ENCODE assay signal across 20 cellular contexts in the genomic region with DNA sequence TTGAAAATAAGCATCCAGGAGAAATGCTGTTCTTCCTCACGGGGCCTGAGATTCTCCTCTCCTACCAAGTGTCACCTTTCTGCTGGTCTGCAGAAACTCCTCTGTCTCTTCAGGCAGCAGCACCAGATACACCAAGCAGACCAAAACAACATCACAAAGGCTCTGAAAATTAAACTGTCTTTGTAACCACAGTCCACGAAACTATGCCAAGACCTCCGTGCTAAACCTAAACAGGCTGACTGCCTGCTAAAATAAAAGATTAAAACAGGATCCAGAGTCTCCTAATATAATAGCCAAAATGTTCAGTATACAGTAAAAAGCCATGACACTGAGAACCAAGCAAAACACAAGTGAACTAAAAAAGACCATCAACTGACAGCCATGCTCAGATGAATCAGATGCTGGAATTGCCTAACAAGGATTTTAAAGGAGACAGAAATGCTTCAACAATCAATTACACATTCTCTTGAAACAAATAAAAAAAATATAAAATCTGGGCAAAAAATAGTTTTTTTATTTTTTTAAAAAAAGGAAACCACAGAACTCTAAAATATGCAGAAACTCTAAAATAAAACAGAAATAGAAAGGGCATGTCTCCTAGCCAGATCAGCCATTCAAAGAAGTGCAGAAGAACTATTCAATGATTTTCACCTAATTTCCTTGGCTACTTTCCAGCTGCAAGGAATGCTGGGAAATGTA. TPM values are rescaled to one million over a fixed set of nuclear protein-coding genes. Genes with fewer than 3 reads are reported as not detected.
"Had no signal": no experiment of that assay in that cellular context is flagged by ENCODE, and none has a peak within 500 bp of the region (broad histone marks: within the 10 kb centered on the region; RNA-seq: fewer than 3 reads in every experiment).

No MANE protein-coding gene starts in this region.

- H3K27me3 ChIP-seq: ovary, tibial artery, uterus had no signal

- ATAC-seq: activated CD4-positive, CD25-positive, alpha-beta regulatory T cell treated with anti-CD3 and anti-CD28 coated beads, Interleukin-2, amount 50 U/mL, for 24 hours; stimulated activated naive B cell treated with anti-CD40 and anti-IgM and Interleukin-4, amounts not matched to agents 10 μg/mL and 1 μg/mL and 100 μg/mL, for 72 hours had no signal

- DNase-seq: activated CD4-positive, alpha-beta T cell treated with anti-CD3 and anti-CD28 coated beads, Interleukin-2, amount 50 U/mL, for 1 hour; activated CD8-positive, alpha-beta memory T cell treated with anti-CD3 and anti-CD28 coated beads for 24 hours; activated gamma-delta T cell treated with Interleukin-2 at 50 U/mL for 16 hours; amniotic stem cell; central memory CD4-positive, alpha-beta T cell; effector CD8-positive, alpha-beta T cell; foreskin fibroblast; glutamatergic neuron; immature natural killer cell; midbrain; naive B cell; ovary; stimulated activated CD4-positive, alpha-beta T cell treated with anti-CD3 and anti-CD28 coated beads, Interleukin-15, amount 100 ng/mL, for 24 hours; stimulated activated CD4-positive, alpha-beta T cell treated with anti-CD3 and anti-CD28 coated beads, Interleukin-4, amount 100 ng/mL, for 1 hour; stimulated activated naive B cell treated with anti-CD40 and anti-IgM and Interleukin-4, amounts not matched to agents 10 μg/mL and 1 μg/mL and 100 μg/mL, for 72 hours; T-helper 9 cell; tibial artery; uterus had no signal

- H3K36me3 ChIP-seq: ovary, tibial artery, uterus had no signal

- H3K9me3 ChIP-seq: ovary, tibial artery, uterus had no signal

- H3K4me3 ChIP-seq: lung, ovary, tibial artery, uterus had no signal

- H3K27ac ChIP-seq: ovary, tibial artery, uterus had no signal

- H3K4me1 ChIP-seq: tibial artery, uterus had no signal

RNA-seq across cellular contexts. Expression of gene TOX3, which starts 50.3 kb away (rescaled TPM):
- polyA plus RNA-seq: immature natural killer cell had no signal
